Comparison of ENCODE assay signal across 8 cellular contexts in genomic region chr10:68955414-68955785, GRCh38. TPM values are rescaled to one million over a fixed set of nuclear protein-coding genes. Genes with fewer than 3 reads are reported as not detected.
DNase-seq lines count a peak whose midpoint lies in the region; ATAC-seq, FAIRE-seq and TF ChIP-seq lines count a peak whose summit lies in the region.

No MANE protein-coding gene starts in this region.

- H3K4me1 ChIP-seq in MM.1S (ENCODE audit: low read length) = no peaks in the 10 kb centered on the region
- H3K4me1 ChIP-seq in K562 (replicated peaks in 1 of 2; ENCODE audit: control insufficient read depth in 2 of 2, insufficient read depth in 2 of 2, low read length in 2 of 2) = peaks cover 22% of the 10 kb centered on the region in 2 experiments; a peak in 4 of 5 replicates
- peaks cover 0 to 11% of the 10 kb centered on the region in 2 donors for H3K4me1 ChIP-seq in lung (ENCODE audit: control insufficient read depth in 2 of 2, insufficient read depth in 2 of 2, low read length in 2 of 2)
- H3K4me1 ChIP-seq in upper lobe of left lung = peaks cover 19 to 29% (median 23%) of the 10 kb centered on the region in 4 donors

- CTCF ChIA-PET in K562 (lab: Yijun Ruan, JAX; ENCODE audit: low intra/inter-chr PET ratio) = interaction anchor here (1.1 kb wide), 1 partner anchor 139 kb away, joined by 4 read pairs; no protein-coding TSS in a partner anchor

- H3K36me3 ChIP-seq in MM.1S (replicated peaks; ENCODE audit: insufficient read depth, low read length) (peaks cover 10% of the 10 kb centered on the region), K562 (ENCODE audit: control insufficient read depth, insufficient read depth, low read length) (peaks cover 38% of the 10 kb centered on the region), lung (ENCODE audit: control insufficient read depth in 2 of 2, insufficient read depth in 2 of 2, low read length in 2 of 2) (peaks cover 3 to 9% of the 10 kb centered on the region in 2 donors), upper lobe of left lung (peaks cover 0 to 15% (median 0%) of the 10 kb centered on the region in 4 donors)

- TSS peak; percentile 96 for BruUV-seq in K562 (replicated peaks; lab: Mats Ljungman, UMichigan)

- TF ChIP-seq POLR2A in K562 (conservative IDR thresholded peaks at IDR 0.05) = no peak
- no peak for TF ChIP-seq POLR2A in upper lobe of left lung (IDR thresholded peaks at IDR 0.05)

- peaks cover 52% of the 10 kb centered on the region for H3K79me2 ChIP-seq in MM.1S (ENCODE audit: low read length)
- peaks cover 61% of the 10 kb centered on the region for H3K79me2 ChIP-seq in K562 (ENCODE audit: control insufficient read depth, insufficient read depth, low read length)

- DNase-seq in COLO668 (lab: John Stamatoyannopoulos, UW; ENCODE audit: unreplicated experiment) (peak; percentile 21), MM.1S (no peak), K562 (ENCODE audit: extremely low read depth in 1 of 4, low spot score in 3 of 4) (peak in 1 of 4 experiments; percentile 75), lung (ENCODE audit: low spot score) (no peak), upper lobe of left lung (no peak), frontal cortex (ENCODE audit: low spot score in 2 of 2) (no peak), OCI-M1 (lab: John Stamatoyannopoulos, UW) (no peak)

- H3K27ac ChIP-seq in MM.1S (ENCODE audit: low read length) = peak overlapping the region; percentile 86
- peak overlapping the region; percentile 95 for H3K27ac ChIP-seq in K562 (ENCODE audit: extremely low read depth, low read depth, low read length)
- peak overlapping the region; percentile 80 to 95 for H3K27ac ChIP-seq in lung (ENCODE audit: low read depth in 1 of 2, low read length in 1 of 2)
- peak overlapping the region; percentile 88 to 96 (median 94) for H3K27ac ChIP-seq in upper lobe of left lung

- H4K20me1 ChIP-seq in MM.1S (ENCODE audit: insufficient read depth, low read length) (peaks cover 23% of the 10 kb centered on the region), K562 (replicated peaks; ENCODE audit: control insufficient read depth, insufficient read depth, low read length) (peaks cover 21% of the 10 kb centered on the region; the same call in 1 of the 2 replicates)

- H3K9ac ChIP-seq in MM.1S (ENCODE audit: low read length) = peak overlapping the region; percentile 99
- H3K9ac ChIP-seq in K562 (ENCODE audit: insufficient read depth in 1 of 2, low read depth in 2 of 2, low read length in 2 of 2) = peak overlapping the region; percentile 98 to 99

- intact Hi-C loops in K562 (cut with micrococcal nuclease) = no loop called here

- no peaks in the 10 kb centered on the region for H3K9me2 ChIP-seq in MM.1S (replicated peaks; ENCODE audit: insufficient read depth, low read length)

- ATAC-seq in GM21381 (IDR thresholded peaks at IDR 0.05; ENCODE audit: unreplicated experiment) (peak; percentile 5), K562 (peak; percentile 65), lung (ENCODE audit: insufficient read depth, low FRiP score) (no peak), upper lobe of left lung (ENCODE audit: low FRiP score in 2 of 2) (no peak)

- no peaks in the 10 kb centered on the region for H3K9me1 ChIP-seq in K562 (ENCODE audit: control insufficient read depth, insufficient read depth, low read length)

- no peaks in the 10 kb centered on the region for H3K27me3 ChIP-seq in MM.1S (replicated peaks; ENCODE audit: insufficient read depth, low read length)
- H3K27me3 ChIP-seq in K562 (ENCODE audit: control insufficient read depth in 2 of 2, insufficient read depth in 2 of 2, low read length in 2 of 2) = no peaks in the 10 kb centered on the region
- no peaks in the 10 kb centered on the region for H3K27me3 ChIP-seq in lung (ENCODE audit: control insufficient read depth, insufficient read depth)
- no peaks in the 10 kb centered on the region for H3K27me3 ChIP-seq in upper lobe of left lung

- peak overlapping the region; percentile 85 for H2AFZ ChIP-seq in MM.1S (ENCODE audit: low read length)
- H2AFZ ChIP-seq in K562 (ENCODE audit: low read depth, low read length) = peak overlapping the region; percentile 93

- WGBS in K562 (ENCODE audit: insufficient coverage, low coverage, missing lambda C conversion rate) = under 1% methylated on average over 12 of the region's 12 CpGs
- 5% methylated on average over 12 of the region's 12 CpGs for WGBS in lung, 2 donors
- 8 to 10% methylated on average over 12 of the region's 12 CpGs for WGBS in upper lobe of left lung, 2 donors

- H3K4me2 ChIP-seq in MM.1S (ENCODE audit: low read depth, low read length) (peak overlapping the region; percentile 81), K562 (ENCODE audit: insufficient read depth, low read length) (peak overlapping the region; percentile 97)

- H3F3A ChIP-seq in MM.1S (ENCODE audit: insufficient read depth, low read length) = peaks cover 16% of the 10 kb centered on the region

- in situ Hi-C loops in K562 (cut with MboI) = no loop called here

- no peak for TF ChIP-seq CTCF in MM.1S (IDR thresholded peaks at IDR 0.05; ENCODE audit: low read length)
- no peak for TF ChIP-seq CTCF in K562 (IDR thresholded peaks at IDR 0.05 in 2 of 3, conservative IDR thresholded peaks at IDR 0.05 in 1 of 3; ENCODE audit: insufficient read depth in 2 of 3, low read depth in 1 of 3, low read length in 3 of 3)
- TF ChIP-seq CTCF in lung (IDR thresholded peaks at IDR 0.05; ENCODE audit: control extremely low read depth, extremely low read depth) = no peak
- no peak for TF ChIP-seq CTCF in upper lobe of left lung (IDR thresholded peaks at IDR 0.05)

- TF ChIP-seq EP300 in K562 (IDR thresholded peaks at IDR 0.05; ENCODE audit: low read length) = no peak
- no peak for TF ChIP-seq EP300 in upper lobe of left lung (IDR thresholded peaks at IDR 0.05)

- H3K4me3 ChIP-seq in MM.1S (ENCODE audit: low read length) (peak overlapping the region; percentile 100), K562 (peak overlapping the region; percentile 93), lung (peak overlapping the region; percentile 71), upper lobe of left lung (peak overlapping the region; percentile 64 to 91 (median 78))

- H3K9me3 ChIP-seq in MM.1S (replicated peaks; ENCODE audit: insufficient read depth, low read length) (no peaks in the 10 kb centered on the region), K562 (replicated peaks; ENCODE audit: control insufficient read depth, insufficient read depth, low read depth, low read length) (no peaks in the 10 kb centered on the region), lung (ENCODE audit: control insufficient read depth in 2 of 2, insufficient read depth in 1 of 2, low read length in 1 of 2) (no peaks in the 10 kb centered on the region), upper lobe of left lung (no peaks in the 10 kb centered on the region)

- POLR2A ChIA-PET in K562 (lab: Yijun Ruan, JAX) = interaction anchor here (0.5 to 8.6 kb wide), 29 partner anchors 9 to 949 kb away, joined by 3 to 99 read pairs (median 4); partner anchors contain the start of genes CCAR1 and DDX50

- TF ChIP-seq RAD21 in K562 (CRISPR knock-in tag; conservative IDR thresholded peaks at IDR 0.05 in 1 of 2, IDR thresholded peaks at IDR 0.05 in 1 of 2) = no peak

- FAIRE-seq in K562 (lab: Jason Lieb, UNC) (no peak), frontal cortex (lab: Jason Lieb, UNC) (no peak)

RNA-seq across cellular contexts. Expression of gene DDX21, which starts 0.6 kb away (rescaled TPM):
- total RNA-seq in K562 (2011; cell fraction: chromatin; rRNA removed; ENCODE audit: low replicate concordance) = 24.6 and 87.4 TPM in 2 replicates
- total RNA-seq in K562 (2011; cell fraction: nucleolus; rRNA removed) = 18.5 and 23.7 TPM in 2 replicates
- total RNA-seq in K562 (2011; cell fraction: nucleoplasm; rRNA removed) = 44.2 and 62.0 TPM in 2 replicates
- total RNA-seq in K562 (2014; rRNA removed) (278 and 289 TPM in 2 replicates), K562 (2014; rRNA removed; fragmentation: Illumina TruSeq; extraction: Trizol) (320 and 383 TPM in 2 replicates), K562 (2015; rRNA removed; fragmentation: Illumina TruSeq; extraction: Trizol) (278 and 305 TPM in 2 replicates), K562 (2021) (250 and 281 TPM in 2 replicates), lung (10 to 100 TPM; 39.3 to 54.5 TPM), upper lobe of left lung (10 to 100 TPM; 18.4 to 86.5 (median 44.3) TPM), frontal cortex (46.5 TPM)
- polyA plus RNA-seq in K562 (2011; rRNA removed) (160 and 257 TPM in 2 replicates), K562 (2014; fragmentation: Illumina TruSeq; extraction: Trizol) (317 and 365 TPM in 2 replicates), K562 (2014; fragmentation: Nextera tagmentation; extraction: Ambion mirVana) (100 to 1,000 TPM; 143 to 156 TPM), K562 (2014; rRNA removed) (237 and 254 TPM in 2 replicates), lung (10 to 100 TPM; 20.6 to 76.6 TPM)
- 48.3 and 116 TPM in 2 replicates for polyA plus RNA-seq in K562 (2011; cell fraction: cytosol; rRNA removed)
- 40.3 and 53.8 TPM in 2 replicates for polyA plus RNA-seq in K562 (2011; cell fraction: nucleus; rRNA removed)
- 125 and 177 TPM in 2 replicates for polyA plus RNA-seq in K562 (2012)
- 370 and 393 TPM in 2 replicates for polyA minus RNA-seq in K562 (2011; rRNA and poly(A)+ RNA removed)
- 119 and 152 TPM in 2 replicates for polyA minus RNA-seq in K562 (2011; cell fraction: cytosol; rRNA and poly(A)+ RNA removed)
- 23.7 and 51.9 TPM in 2 replicates for polyA minus RNA-seq in K562 (2011; cell fraction: nucleus; rRNA and poly(A)+ RNA removed)

RNA-seq across cellular contexts. Expression of gene KIFBP, which starts 33.2 kb away (rescaled TPM):
- 11.1 and 16.5 TPM in 2 replicates for total RNA-seq in K562 (2011; cell fraction: chromatin; rRNA removed; ENCODE audit: low replicate concordance)
- total RNA-seq in K562 (2011; cell fraction: nucleolus; rRNA removed) = 7.5 and 8.2 TPM in 2 replicates
- total RNA-seq in K562 (2011; cell fraction: nucleoplasm; rRNA removed) = 8.2 and 12.1 TPM in 2 replicates
- total RNA-seq in K562 (2014; rRNA removed) (13.8 and 17.3 TPM in 2 replicates), K562 (2014; rRNA removed; fragmentation: Illumina TruSeq; extraction: Trizol) (18.8 and 20.1 TPM in 2 replicates), K562 (2015; rRNA removed; fragmentation: Illumina TruSeq; extraction: Trizol) (18.7 and 19.7 TPM in 2 replicates), K562 (2021) (13.8 and 14.8 TPM in 2 replicates), lung (10 to 100 TPM; 21.3 to 27.9 TPM), upper lobe of left lung (10 to 100 TPM; 18.9 to 27.6 (median 21.4) TPM), frontal cortex (32.2 TPM)
- polyA plus RNA-seq in K562 (2011; rRNA removed) (17.0 and 22.1 TPM in 2 replicates), K562 (2014; fragmentation: Illumina TruSeq; extraction: Trizol) (19.9 and 23.2 TPM in 2 replicates), K562 (2014; fragmentation: Nextera tagmentation; extraction: Ambion mirVana) (1 to 10 TPM; 5.6 to 8.8 TPM), K562 (2014; rRNA removed) (13.9 TPM in 2 replicates), lung (10 to 100 TPM; 10.9 to 11.5 TPM)
- polyA plus RNA-seq in K562 (2011; cell fraction: cytosol; rRNA removed) = 6.9 and 8.8 TPM in 2 replicates
- polyA plus RNA-seq in K562 (2011; cell fraction: nucleus; rRNA removed) = 9.5 and 9.7 TPM in 2 replicates
- 13.0 and 14.2 TPM in 2 replicates for polyA plus RNA-seq in K562 (2012)
- 18.2 TPM in 2 replicates for polyA minus RNA-seq in K562 (2011; rRNA and poly(A)+ RNA removed)
- polyA minus RNA-seq in K562 (2011; cell fraction: cytosol; rRNA and poly(A)+ RNA removed) = 10.7 and 11.3 TPM in 2 replicates
- polyA minus RNA-seq in K562 (2011; cell fraction: nucleus; rRNA and poly(A)+ RNA removed) = 6.1 and 8.1 TPM in 2 replicates

RNA-seq across cellular contexts. Expression of gene DDX50, which starts 54.3 kb away (rescaled TPM):
- 22.7 and 60.0 TPM in 2 replicates for total RNA-seq in K562 (2011; cell fraction: chromatin; rRNA removed; ENCODE audit: low replicate concordance)
- 11.4 and 13.3 TPM in 2 replicates for total RNA-seq in K562 (2011; cell fraction: nucleolus; rRNA removed)
- 14.0 and 20.6 TPM in 2 replicates for total RNA-seq in K562 (2011; cell fraction: nucleoplasm; rRNA removed)
- 48.0 and 50.0 TPM in 2 replicates for total RNA-seq in K562 (2014; rRNA removed)
- 86.8 and 98.5 TPM in 2 replicates for total RNA-seq in K562 (2014; rRNA removed; fragmentation: Illumina TruSeq; extraction: Trizol)
- total RNA-seq in K562 (2015; rRNA removed; fragmentation: Illumina TruSeq; extraction: Trizol) = 67.7 and 72.0 TPM in 2 replicates
- total RNA-seq in K562 (2021) = 52.8 and 54.4 TPM in 2 replicates
- polyA plus RNA-seq in K562 (2011; rRNA removed) = 58.8 and 79.3 TPM in 2 replicates
- polyA plus RNA-seq in K562 (2011; cell fraction: cytosol; rRNA removed) = 14.5 and 28.4 TPM in 2 replicates
- 10.9 and 17.9 TPM in 2 replicates for polyA plus RNA-seq in K562 (2011; cell fraction: nucleus; rRNA removed)
- polyA plus RNA-seq in K562 (2012) = 53.0 and 57.7 TPM in 2 replicates
- polyA plus RNA-seq in K562 (2014; fragmentation: Illumina TruSeq; extraction: Trizol) = 62.1 and 72.9 TPM in 2 replicates
- 10 to 100 TPM; 36.7 to 57.4 TPM for polyA plus RNA-seq in K562 (2014; fragmentation: Nextera tagmentation; extraction: Ambion mirVana)
- 41.9 and 53.0 TPM in 2 replicates for polyA plus RNA-seq in K562 (2014; rRNA removed)
- 129 and 135 TPM in 2 replicates for polyA minus RNA-seq in K562 (2011; rRNA and poly(A)+ RNA removed)
- polyA minus RNA-seq in K562 (2011; cell fraction: cytosol; rRNA and poly(A)+ RNA removed) = 38.0 and 43.1 TPM in 2 replicates
- 10.8 and 17.8 TPM in 2 replicates for polyA minus RNA-seq in K562 (2011; cell fraction: nucleus; rRNA and poly(A)+ RNA removed)
- total RNA-seq in lung = 10 to 100 TPM; 27.5 to 32.7 TPM
- 10 to 100 TPM; 14.5 to 24.6 TPM for polyA plus RNA-seq in lung
- 10 to 100 TPM in 5 of 6 donors, 1 to 10 TPM in 1; 9.1 to 42.7 (median 24.4) TPM for total RNA-seq in upper lobe of left lung
- total RNA-seq in frontal cortex = 51.4 TPM

Comparison
In these comparisons a context has a peak if more than half of its experiments do, and no peak if none do; other contexts are left out.
1. ATAC-seq: peak in GM21381 (single experiment) and K562 (single experiment); none in lung (single experiment) and upper lobe of left lung (0 of 2).
2. Peak in every context shown above with its lines, with median percentiles within 50 percentile points of each other: H3K27ac ChIP-seq and H3K4me3 ChIP-seq.